ENCODE assay signal across 8 cellular contexts in the genomic region with DNA sequence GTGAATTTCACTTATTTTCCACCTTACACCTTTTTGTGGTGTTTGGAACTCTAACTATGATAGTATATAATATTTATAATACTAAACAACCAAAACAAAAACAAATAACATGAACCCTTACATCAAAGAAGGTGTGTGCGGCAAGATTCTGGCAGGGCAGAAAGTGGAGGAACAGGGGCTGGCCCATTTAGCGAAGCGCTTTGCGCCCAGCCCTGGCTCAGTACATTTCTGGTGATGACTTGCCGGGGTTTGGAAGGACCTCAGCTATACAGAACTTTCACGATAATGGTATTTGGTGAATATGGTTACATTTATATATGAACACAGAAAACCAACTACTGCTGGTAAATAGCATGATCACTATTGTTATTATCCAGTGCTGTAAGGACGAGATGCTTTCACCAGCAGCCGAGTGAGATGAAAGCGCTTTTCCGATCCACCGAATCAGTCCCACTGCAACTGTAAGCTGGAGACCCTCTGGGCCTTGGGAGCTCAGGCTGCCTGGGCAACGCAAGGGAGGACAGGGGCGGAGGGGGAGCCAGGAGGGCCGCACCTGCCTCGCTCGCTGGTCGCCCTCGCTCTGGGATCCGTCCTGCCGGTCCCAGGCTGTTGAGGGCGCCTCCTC.
DNase-seq lines count a peak whose midpoint lies in the region; ATAC-seq and TF ChIP-seq lines count a peak whose summit lies in the region.

No MANE protein-coding gene starts in this region.

- DNase-seq in NCI-H774 (lab: John Stamatoyannopoulos, UW) (peak; percentile 36), neural progenitor cell (ENCODE audit: low spot score) (no peak), foreskin keratinocyte (no peak), occipital lobe (lab: John Stamatoyannopoulos, UW) (no peak), cerebellar cortex (ENCODE audit: low spot score) (no peak)

- H3K27me3 Mint-ChIP-seq in neural progenitor cell (ENCODE audit: insufficient read depth, low read depth), result peaks cover 6% of the 10 kb centered on the region

- no peaks in the 10 kb centered on the region for H3K9me3 Mint-ChIP-seq in neural progenitor cell

- H3K4me1 Mint-ChIP-seq in neural progenitor cell, result peaks cover 33% of the 10 kb centered on the region

- ATAC-seq in GM21717 (IDR thresholded peaks at IDR 0.05; ENCODE audit: unreplicated experiment) (peak; percentile 28), HG02970 (IDR thresholded peaks at IDR 0.05; ENCODE audit: low FRiP score, unreplicated experiment) (no peak), foreskin keratinocyte (no peak)

- H3K36me3 Mint-ChIP-seq in neural progenitor cell, result no peaks in the 10 kb centered on the region

- peak overlapping the region; percentile 94 for H3K4me2 ChIP-seq in neural progenitor cell

- H3K4me3 ChIP-seq in duodenal mucosa (ENCODE audit: low read depth in 1 of 2, low read length in 2 of 2), result peak overlapping the region; percentile 74 to 84
- H3K4me3 ChIP-seq in neural progenitor cell, result peak overlapping the region; percentile 73

- peak overlapping the region; percentile 71 for H2AFZ ChIP-seq in neural progenitor cell (replicated peaks)

- peaks cover 0 to 3% of the 10 kb centered on the region in 2 donors for H3K27me3 ChIP-seq in duodenal mucosa (ENCODE audit: control insufficient read depth in 1 of 2, insufficient read depth in 2 of 2, low read length in 2 of 2)
- peaks cover 47% of the 10 kb centered on the region for H3K27me3 ChIP-seq in neural progenitor cell
- peaks cover 7% of the 10 kb centered on the region for H3K27me3 ChIP-seq in foreskin keratinocyte

- no peak overlapping the region for H3K27ac Mint-ChIP-seq in neural progenitor cell

- no peaks in the 10 kb centered on the region for H3K9me3 ChIP-seq in duodenal mucosa (ENCODE audit: control insufficient read depth in 1 of 2, low read length in 2 of 2)
- no peaks in the 10 kb centered on the region for H3K9me3 ChIP-seq in neural progenitor cell (ENCODE audit: low read depth)

- no peak for TF ChIP-seq CTCF in neural progenitor cell (IDR thresholded peaks at IDR 0.05)
- no peak for TF ChIP-seq CTCF in foreskin keratinocyte (conservative IDR thresholded peaks at IDR 0.05)

- H3K27ac ChIP-seq in duodenal mucosa (ENCODE audit: low read depth, low read length) (no peak overlapping the region), neural progenitor cell (no peak overlapping the region), foreskin keratinocyte (no peak overlapping the region)

- H3K9ac ChIP-seq in duodenal mucosa (ENCODE audit: low read depth in 1 of 2, low read length in 2 of 2) (peak overlapping the region; percentile 66 to 70), neural progenitor cell (no peak overlapping the region)

- peaks cover 26% of the 10 kb centered on the region for H3F3A ChIP-seq in neural progenitor cell (ENCODE audit: low read depth)

- H3K4me3 Mint-ChIP-seq in neural progenitor cell, result peak overlapping the region; percentile 74

- H3K4me1 ChIP-seq in duodenal mucosa (ENCODE audit: control insufficient read depth in 1 of 2, insufficient read depth in 2 of 2, low read length in 2 of 2) (peaks cover 0 to 4% of the 10 kb centered on the region in 2 donors), neural progenitor cell (peaks cover 15% of the 10 kb centered on the region), foreskin keratinocyte (no peaks in the 10 kb centered on the region)

- H3K36me3 ChIP-seq in duodenal mucosa (ENCODE audit: control insufficient read depth in 1 of 2, insufficient read depth in 2 of 2, low read length in 2 of 2) (no peaks in the 10 kb centered on the region), neural progenitor cell (no peaks in the 10 kb centered on the region)

- H4K20me1 ChIP-seq in neural progenitor cell (ENCODE audit: low read depth), result no peaks in the 10 kb centered on the region

- H3K79me2 ChIP-seq in neural progenitor cell (ENCODE audit: low read depth), result no peaks in the 10 kb centered on the region
